12 cellular contexts compared by ENCODE assay signal in the genomic region with DNA sequence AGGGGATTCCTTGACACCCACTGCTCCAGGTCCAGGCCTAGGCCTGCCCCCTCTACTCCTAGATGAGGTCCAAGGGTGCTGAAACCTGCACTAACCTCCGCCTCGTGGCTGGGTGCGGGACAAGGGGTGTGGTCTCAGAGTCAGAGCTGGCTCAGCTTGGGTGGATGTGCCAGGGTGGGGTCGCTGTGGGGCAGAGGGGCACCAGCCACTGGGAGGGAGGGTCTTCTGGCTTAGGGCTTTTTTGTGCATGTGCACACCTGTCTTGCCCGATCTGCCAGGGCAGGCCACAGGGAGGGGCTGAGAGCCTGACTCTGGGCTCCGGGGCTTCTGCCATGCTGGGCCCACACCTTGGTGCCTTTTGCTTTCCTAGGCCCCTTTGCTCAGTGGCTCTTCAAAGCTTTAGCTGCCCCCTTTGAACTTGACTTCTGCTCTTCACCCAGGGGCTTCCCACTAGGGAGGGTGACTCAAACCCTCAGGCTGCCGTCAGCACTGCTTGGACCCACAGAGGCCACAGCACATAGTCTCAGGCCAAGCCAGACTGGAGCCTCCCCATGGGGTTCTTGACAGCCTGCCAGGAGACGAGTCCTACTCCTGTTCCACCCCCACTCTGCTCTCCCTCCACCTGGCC.
DNase-seq lines count a peak whose midpoint lies in the region; ATAC-seq and TF ChIP-seq lines count a peak whose summit lies in the region.
"Had no signal": no experiment of that assay in that cellular context is flagged by ENCODE, and none has a peak within 500 bp of the region (broad histone marks: within the 10 kb centered on the region; RNA-seq: fewer than 3 reads in every experiment).

No MANE protein-coding gene starts in this region.

- peaks cover 2 to 4% of the 10 kb centered on the region in 2 donors for H3K36me3 Mint-ChIP-seq in stimulated activated naive B cell treated with anti-CD40 and anti-IgM and Interleukin-4, amounts not matched to agents 10 μg/mL and 1 μg/mL and 100 μg/mL, for 72 hours
- H3K36me3 Mint-ChIP-seq: activated naive CD4-positive, alpha-beta T cell treated with anti-CD3 and anti-CD28 coated beads, Interleukin-2, amount 50 U/mL, for 24 hours; naive B cell had no signal

- H3F3A ChIP-seq in PC-9 (ENCODE audit: insufficient read depth, low read depth), result no peaks in the 10 kb centered on the region

- BruUV-seq in PC-9 (replicated peaks; lab: Mats Ljungman, UMichigan), result no TSS peak

- ATAC-seq in stimulated activated naive B cell treated with anti-CD40 and anti-IgM and Interleukin-4, amounts not matched to agents 10 μg/mL and 1 μg/mL and 100 μg/mL, for 72 hours (replicated peaks), result peak; percentile 47 to 65
- no peak for ATAC-seq in gastroesophageal sphincter

- H4K20me1 ChIP-seq in PC-9 (ENCODE audit: insufficient read depth), result no peaks in the 10 kb centered on the region

- 47 to 55% methylated on average over 8 of the region's 8 CpGs for WGBS in esophagus, 2 donors
- 17% methylated on average over 1 of the region's 8 CpGs; no CpG with 5 or more reads in 1 of the 2 donors for WGBS in gastroesophageal sphincter (ENCODE audit: low coverage in 1 of 2), 2 donors

- TF ChIP-seq EP300 in gastroesophageal sphincter (IDR thresholded peaks at IDR 0.05), result no peak

- H3K79me2 ChIP-seq in PC-9 (ENCODE audit: low read depth), result no peaks in the 10 kb centered on the region

- CTCF ChIA-PET in PC-9 (lab: Charles Lee), result no interaction called here

- H3K27me3 ChIP-seq in SJSA1 (replicated peaks) (no peaks in the 10 kb centered on the region), esophagus (ENCODE audit: control insufficient read depth in 1 of 2, insufficient read depth in 2 of 2, low read length in 2 of 2) (no peaks in the 10 kb centered on the region), PC-9 (ENCODE audit: insufficient read depth, low read depth) (peaks cover 44% of the 10 kb centered on the region; the same call in 1 of the 2 replicates), gastroesophageal sphincter (no peaks in the 10 kb centered on the region)
- no peaks in the 10 kb centered on the region for H3K27me3 ChIP-seq in effector memory CD4-positive, alpha-beta T cell (replicated peaks; ENCODE audit: control insufficient read depth, insufficient read depth, low read length, poor library complexity, severe bottlenecking)
- H3K27me3 ChIP-seq: stomach had no signal

- H3K9me3 ChIP-seq in SJSA1 (replicated peaks), result no peaks in the 10 kb centered on the region
- no peaks in the 10 kb centered on the region for H3K9me3 ChIP-seq in esophagus (ENCODE audit: control insufficient read depth in 2 of 2, insufficient read depth in 1 of 2, low read depth in 1 of 2, low read length in 1 of 2)
- H3K9me3 ChIP-seq in PC-9 (ENCODE audit: insufficient read depth, low read depth), result no peaks in the 10 kb centered on the region
- no peaks in the 10 kb centered on the region for H3K9me3 ChIP-seq in gastroesophageal sphincter
- H3K9me3 ChIP-seq in effector memory CD4-positive, alpha-beta T cell (ENCODE audit: control insufficient read depth, low read length), result no peaks in the 10 kb centered on the region
- H3K9me3 ChIP-seq: stomach had no signal

- no peak for TF ChIP-seq CTCF in PC-9 (conservative IDR thresholded peaks at IDR 0.05)
- no peak for TF ChIP-seq CTCF in gastroesophageal sphincter (IDR thresholded peaks at IDR 0.05)

- H3K4me3 ChIP-seq in SJSA1 (no peak overlapping the region), esophagus (ENCODE audit: low read depth in 1 of 2, low read length in 2 of 2) (no peak overlapping the region), PC-9 (no peak overlapping the region), gastroesophageal sphincter (no peak overlapping the region)
- no peak overlapping the region for H3K4me3 ChIP-seq in effector memory CD4-positive, alpha-beta T cell (ENCODE audit: insufficient read depth, low read depth, low read length, poor library complexity, severe bottlenecking)
- H3K4me3 ChIP-seq: stomach had no signal

- H3K9me3 Mint-ChIP-seq in stimulated activated naive B cell treated with anti-CD40 and anti-IgM and Interleukin-4, amounts not matched to agents 10 μg/mL and 1 μg/mL and 100 μg/mL, for 72 hours, result peaks cover 0 to 3% of the 10 kb centered on the region in 2 donors
- H3K9me3 Mint-ChIP-seq: activated naive CD4-positive, alpha-beta T cell treated with anti-CD3 and anti-CD28 coated beads, Interleukin-2, amount 50 U/mL, for 24 hours had no signal

- H3K4me1 ChIP-seq in SJSA1 (replicated peaks), result peaks cover 66% of the 10 kb centered on the region
- H3K4me1 ChIP-seq in esophagus (ENCODE audit: control insufficient read depth in 2 of 2, insufficient read depth in 2 of 2, low read length in 1 of 2), result peaks cover 0 to 27% of the 10 kb centered on the region in 2 donors
- H3K4me1 ChIP-seq in PC-9 (replicated peaks; ENCODE audit: insufficient read depth), result no peaks in the 10 kb centered on the region
- H3K4me1 ChIP-seq in gastroesophageal sphincter, result peaks cover 0 to 32% (median 17%) of the 10 kb centered on the region in 3 donors
- H3K4me1 ChIP-seq in effector memory CD4-positive, alpha-beta T cell (ENCODE audit: control insufficient read depth, insufficient read depth, low read length, poor library complexity, severe bottlenecking), result peaks cover 15% of the 10 kb centered on the region

- no peaks in the 10 kb centered on the region for H3K27me3 Mint-ChIP-seq in stimulated activated naive B cell treated with anti-CD40 and anti-IgM and Interleukin-4, amounts not matched to agents 10 μg/mL and 1 μg/mL and 100 μg/mL, for 72 hours
- H3K27me3 Mint-ChIP-seq: activated naive CD4-positive, alpha-beta T cell treated with anti-CD3 and anti-CD28 coated beads, Interleukin-2, amount 50 U/mL, for 24 hours had no signal

- intact Hi-C loops in PC-9 (cut with micrococcal nuclease; ENCODE audit: unreplicated experiment), result no loop called here

- no peaks in the 10 kb centered on the region for H3K36me3 ChIP-seq in SJSA1
- no peaks in the 10 kb centered on the region for H3K36me3 ChIP-seq in esophagus (ENCODE audit: control insufficient read depth in 2 of 2, insufficient read depth in 2 of 2, low read length in 1 of 2)
- H3K36me3 ChIP-seq in PC-9 (ENCODE audit: low read depth), result no peaks in the 10 kb centered on the region
- H3K36me3 ChIP-seq in gastroesophageal sphincter, result no peaks in the 10 kb centered on the region
- H3K36me3 ChIP-seq in effector memory CD4-positive, alpha-beta T cell (ENCODE audit: control insufficient read depth, insufficient read depth, low read length), result no peaks in the 10 kb centered on the region
- H3K36me3 ChIP-seq: stomach had no signal

- no peaks in the 10 kb centered on the region for H3K9me2 ChIP-seq in PC-9 (ENCODE audit: insufficient read depth)

- peak overlapping the region; percentile 47 for H3K27ac Mint-ChIP-seq in stimulated activated naive B cell treated with anti-CD40 and anti-IgM and Interleukin-4, amounts not matched to agents 10 μg/mL and 1 μg/mL and 100 μg/mL, for 72 hours

- peak overlapping the region; percentile 54 for H3K27ac ChIP-seq in SJSA1
- peak overlapping the region; percentile 9 to 34 for H3K27ac ChIP-seq in esophagus (ENCODE audit: low read depth in 2 of 2, low read length in 1 of 2)
- no peak overlapping the region for H3K27ac ChIP-seq in PC-9
- no peak overlapping the region for H3K27ac ChIP-seq in gastroesophageal sphincter
- no peak overlapping the region for H3K27ac ChIP-seq in effector memory CD4-positive, alpha-beta T cell (ENCODE audit: insufficient read depth, low read length, poor library complexity, severe bottlenecking)

- DNase-seq in activated gamma-delta T cell treated with Interleukin-2 at 50 U/mL for 16 hours (peak; percentile 41), activated gamma-delta T cell (lab: John Stamatoyannopoulos, UW) (no peak), SJSA1 (ENCODE audit: low read depth in 1 of 2, low spot score in 2 of 2) (peak in 1 of 2 experiments; percentile 67), PC-9 (no peak)
- no peak for DNase-seq in stimulated activated naive B cell treated with anti-CD40 and anti-IgM and Interleukin-4, amounts not matched to agents 10 μg/mL and 1 μg/mL and 100 μg/mL, for 72 hours
- DNase-seq in effector memory CD4-positive, alpha-beta T cell, result no peak
- DNase-seq: naive B cell, NCI-H1694, stomach had no signal

- POLR2A ChIA-PET in PC-9 (lab: Charles Lee; ENCODE audit: unreplicated experiment), result no interaction called here

- H2AFZ ChIP-seq in PC-9, result no peak overlapping the region

- no peak overlapping the region for H3K4me3 Mint-ChIP-seq in stimulated activated naive B cell treated with anti-CD40 and anti-IgM and Interleukin-4, amounts not matched to agents 10 μg/mL and 1 μg/mL and 100 μg/mL, for 72 hours
- H3K4me3 Mint-ChIP-seq: activated naive CD4-positive, alpha-beta T cell treated with anti-CD3 and anti-CD28 coated beads, Interleukin-2, amount 50 U/mL, for 24 hours; naive B cell had no signal

- H3K4me2 ChIP-seq in PC-9, result no peak overlapping the region

- peaks cover 28 to 46% of the 10 kb centered on the region in 2 donors for H3K4me1 Mint-ChIP-seq in stimulated activated naive B cell treated with anti-CD40 and anti-IgM and Interleukin-4, amounts not matched to agents 10 μg/mL and 1 μg/mL and 100 μg/mL, for 72 hours

- TF ChIP-seq POLR2A in gastroesophageal sphincter (IDR thresholded peaks at IDR 0.05), result no peak

Comparison
In these comparisons a context has a peak if more than half of its experiments do, and no peak if none do; other contexts are left out.
1. H3K27ac ChIP-seq: peak in SJSA1 (single experiment) and esophagus (2 of 2); none in PC-9 (single experiment), gastroesophageal sphincter (0 of 4) and effector memory CD4-positive, alpha-beta T cell (single experiment).